ENCODE assay signal across 31 cellular contexts in the genomic region with DNA sequence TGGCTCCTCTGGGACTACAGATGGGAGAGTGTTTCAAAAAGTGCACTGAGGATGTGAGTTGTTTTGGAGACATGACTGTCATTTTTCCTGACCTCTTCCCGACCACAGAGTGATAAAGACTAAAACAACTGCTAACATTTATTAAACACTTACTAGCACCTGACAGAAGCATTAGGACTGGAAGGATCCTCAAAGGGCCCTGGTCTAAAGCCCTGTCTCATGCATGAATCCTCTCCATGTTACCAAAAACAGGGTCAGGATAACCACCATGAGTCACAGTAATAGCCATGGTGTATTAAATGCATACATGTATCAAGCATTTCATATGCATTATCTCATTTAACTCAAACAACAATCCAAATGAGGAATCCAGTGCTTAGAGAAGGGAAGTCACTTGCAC. TPM values are rescaled to one million over a fixed set of nuclear protein-coding genes. Genes with fewer than 3 reads are reported as not detected.
"Had no signal": no experiment of that assay in that cellular context is flagged by ENCODE, and none has a peak within 500 bp of the region (broad histone marks: within the 10 kb centered on the region; RNA-seq: fewer than 3 reads in every experiment).

No MANE protein-coding gene starts in this region.

- H3K9me3 ChIP-seq: colonic mucosa, esophagus squamous epithelium, lower lobe of right lung, mucosa of descending colon, prostate gland, right atrium auricular region, stomach, thyroid gland, vagina had no signal

- H3K27me3 ChIP-seq: colonic mucosa, esophagus squamous epithelium, right atrium auricular region, stomach, thyroid gland, vagina had no signal

- H3K36me3 ChIP-seq: colonic mucosa, prostate gland, thyroid gland, vagina had no signal

- H3K27ac ChIP-seq: colonic mucosa, epithelial cell of prostate, esophagus squamous epithelium, lower lobe of right lung, prostate gland, right atrium auricular region, stomach, thyroid gland, vagina had no signal

- ATAC-seq: left ventricle myocardium superior; lower lobe of right lung; mucosa of descending colon; naive thymus-derived CD8-positive, alpha-beta T cell; sciatic nerve; stimulated activated effector memory CD8-positive, alpha-beta T cell treated with anti-CD3 and anti-CD28 coated beads, Interleukin-12 subunit alpha, Interleukin-12 subunit beta, amount 100 ng/mL, for 72 hours had no signal

- H3K4me3 ChIP-seq: colonic mucosa, esophagus squamous epithelium, lower lobe of right lung, mucosa of descending colon, prostate gland, right atrium auricular region, stomach, thyroid gland, vagina had no signal

- DNase-seq: colonic mucosa; effector CD8-positive, alpha-beta T cell; endodermal cell; esophagus squamous epithelium; hypothalamus; immature natural killer cell; left ventricle myocardium superior; lower lobe of right lung; mucosa of descending colon; naive thymus-derived CD8-positive, alpha-beta T cell; nephron progenitor cell; nucleus accumbens; stimulated activated CD4-positive, alpha-beta T cell treated with anti-CD3 and anti-CD28 coated beads, Interleukin-2, amount 100 ng/mL, for 24 hours; stimulated activated CD4-positive, alpha-beta T cell treated with anti-CD3 and anti-CD28 coated beads, Interleukin-4, amount 100 ng/mL, for 24 hours; stimulated activated naive CD4-positive, alpha-beta T cell treated with Interleukin-2 at 50 U/mL for 16 hours; stomach; thyroid gland; trophoblast cell had no signal

- H3K4me1 ChIP-seq: colonic mucosa, esophagus squamous epithelium, lower lobe of right lung, prostate gland, right atrium auricular region, stomach, thyroid gland, vagina had no signal

RNA-seq across cellular contexts. Expression of gene CDCP2, which starts 35.5 kb away (rescaled TPM):
- total RNA-seq: endodermal cell, fibroblast of villous mesenchyme, frontal cortex, left ventricle myocardium superior, lower lobe of right lung, mesothelial cell of epicardium, osteocyte, right atrium auricular region, skeletal muscle tissue, temporal lobe, vagina had no signal
- polyA plus RNA-seq: immature natural killer cell; keratinocyte; naive thymus-derived CD8-positive, alpha-beta T cell; stomach had no signal
